Comparison of ENCODE assay signal across 30 cellular contexts in the genomic region with DNA sequence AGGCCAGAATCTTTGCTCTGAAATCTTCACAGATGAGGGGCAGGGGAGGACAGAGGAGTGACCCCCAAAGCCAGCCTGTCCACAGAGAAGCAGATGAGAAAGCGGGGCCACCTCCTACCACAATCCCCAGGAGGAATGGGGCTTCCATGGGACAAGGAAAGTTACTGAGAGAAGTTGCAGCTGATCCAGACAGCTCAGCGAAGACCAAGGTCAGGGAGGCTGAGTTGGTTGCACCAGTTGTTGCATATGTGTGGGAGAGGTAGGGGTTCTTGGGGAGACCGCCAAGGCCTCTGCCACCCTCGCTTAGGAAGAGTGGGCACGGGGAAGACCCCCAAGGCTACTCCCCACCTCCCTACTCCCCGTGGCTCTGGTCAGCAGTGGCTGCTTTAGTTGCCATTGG.
"Had no signal": no experiment of that assay in that cellular context is flagged by ENCODE, and none has a peak within 500 bp of the region (broad histone marks: within the 10 kb centered on the region; RNA-seq: fewer than 3 reads in every experiment).

No MANE protein-coding gene starts in this region.

- H3K4me1 Mint-ChIP-seq: activated CD4-positive, alpha-beta memory T cell treated with anti-CD3 and anti-CD28 coated beads, Interleukin-2, amount 10 ng/mL, durations not matched to agents 7 days and 5 days; activated CD4-positive, alpha-beta T cell treated with anti-CD3 and anti-CD28 coated beads for 36 hours; activated CD4-positive, alpha-beta T cell treated with anti-CD3 and anti-CD28 coated beads, Interleukin-2, amount 10 ng/mL, durations not matched to agents 24 days and 14 days; activated naive CD4-positive, alpha-beta T cell treated with anti-CD3 and anti-CD28 coated beads, Interleukin-2, amount 10 ng/mL, durations not matched to agents 7 days and 5 days; T-cell had no signal

- H3K36me3 ChIP-seq: ascending aorta, brain microvascular endothelial cell, esophagus squamous epithelium, WERI-Rb-1 had no signal

- H3K27me3 ChIP-seq: ascending aorta had no signal

- FAIRE-seq: colon, endometrium, endothelial cell of umbilical vein, frontal cortex had no signal

- H3K27ac ChIP-seq: ascending aorta, brain microvascular endothelial cell, epithelial cell of prostate, esophagus squamous epithelium, WERI-Rb-1 had no signal

- DNase-seq: activated CD4-positive, alpha-beta memory T cell treated with anti-CD3 and anti-CD28 coated beads, Interleukin-2, amount 10 ng/mL, durations not matched to agents 7 days and 5 days; activated CD4-positive, alpha-beta T cell treated with anti-CD3 and anti-CD28 coated beads for 36 hours; activated CD4-positive, alpha-beta T cell treated with anti-CD3 and anti-CD28 coated beads, Interleukin-2, amount 10 ng/mL, durations not matched to agents 24 days and 14 days; activated CD4-positive, CD25-positive, alpha-beta regulatory T cell; activated CD4-positive, CD25-positive, alpha-beta regulatory T cell treated with anti-CD3 and anti-CD28 coated beads, Interleukin-2, amount 50 U/mL, for 72 hours; activated CD8-positive, alpha-beta memory T cell treated with anti-CD3 and anti-CD28 coated beads, Interleukin-2, amount 50 U/mL, for 48 hours; activated gamma-delta T cell; activated naive CD4-positive, alpha-beta T cell; activated naive CD4-positive, alpha-beta T cell treated with anti-CD3 and anti-CD28 coated beads, Interleukin-2, amount 10 ng/mL, durations not matched to agents 7 days and 5 days; activated naive CD8-positive, alpha-beta T cell treated with anti-CD3 and anti-CD28 coated beads, Interleukin-2, amount 10 ng/mL, durations not matched to agents 7 days and 5 days; activated T-cell treated with anti-CD3 and anti-CD28 coated beads for 4 hours; activated T-cell treated with anti-CD3 and anti-CD28 coated beads, Interleukin-2, amount 50 U/mL, for 24 hours; activated T-cell treated with anti-CD3 and anti-CD28 coated beads, Interleukin-2, amount 50 U/mL, for 72 hours; brain microvascular endothelial cell; caudate nucleus; effector CD8-positive, alpha-beta T cell; esophagus squamous epithelium; foreskin fibroblast; head of caudate nucleus; T-cell; T-helper 9 cell; WERI-Rb-1 had no signal

- H3K27ac Mint-ChIP-seq: activated CD4-positive, alpha-beta memory T cell treated with anti-CD3 and anti-CD28 coated beads, Interleukin-2, amount 10 ng/mL, durations not matched to agents 7 days and 5 days; activated CD4-positive, alpha-beta T cell treated with anti-CD3 and anti-CD28 coated beads for 36 hours; activated CD4-positive, alpha-beta T cell treated with anti-CD3 and anti-CD28 coated beads, Interleukin-2, amount 10 ng/mL, durations not matched to agents 24 days and 14 days; activated naive CD4-positive, alpha-beta T cell treated with anti-CD3 and anti-CD28 coated beads, Interleukin-2, amount 10 ng/mL, durations not matched to agents 7 days and 5 days; activated naive CD8-positive, alpha-beta T cell treated with anti-CD3 and anti-CD28 coated beads, Interleukin-2, amount 10 ng/mL, durations not matched to agents 7 days and 5 days; activated T-cell treated with anti-CD3 and anti-CD28 coated beads, Interleukin-2, amount 50 U/mL, for 24 hours; activated T-cell treated with anti-CD3 and anti-CD28 coated beads, Interleukin-2, amount 50 U/mL, for 72 hours; T-cell; T-helper 1 cell treated with Interleukin-12 subunit alpha and Interleukin-12 subunit beta and Interleukin-4 antibody, amounts not matched to agents 30 μg/mL and 1 μg/mL, for 36 hours had no signal

- H3K4me3 Mint-ChIP-seq: activated CD4-positive, alpha-beta memory T cell treated with anti-CD3 and anti-CD28 coated beads, Interleukin-2, amount 10 ng/mL, durations not matched to agents 7 days and 5 days; activated CD4-positive, alpha-beta T cell treated with anti-CD3 and anti-CD28 coated beads for 36 hours; activated CD4-positive, alpha-beta T cell treated with anti-CD3 and anti-CD28 coated beads, Interleukin-2, amount 10 ng/mL, durations not matched to agents 24 days and 14 days; activated naive CD4-positive, alpha-beta T cell treated with anti-CD3 and anti-CD28 coated beads, Interleukin-2, amount 10 ng/mL, durations not matched to agents 7 days and 5 days; activated naive CD8-positive, alpha-beta T cell treated with anti-CD3 and anti-CD28 coated beads, Interleukin-2, amount 10 ng/mL, durations not matched to agents 7 days and 5 days; activated T-cell treated with anti-CD3 and anti-CD28 coated beads, Interleukin-2, amount 50 U/mL, for 24 hours; activated T-cell treated with anti-CD3 and anti-CD28 coated beads, Interleukin-2, amount 50 U/mL, for 72 hours; T-cell; T-helper 1 cell treated with Interleukin-12 subunit alpha and Interleukin-12 subunit beta and Interleukin-4 antibody, amounts not matched to agents 30 μg/mL and 1 μg/mL, for 36 hours had no signal

- H3K9me3 ChIP-seq: ascending aorta, esophagus squamous epithelium had no signal

- H3K36me3 Mint-ChIP-seq: activated naive CD4-positive, alpha-beta T cell treated with anti-CD3 and anti-CD28 coated beads, Interleukin-2, amount 10 ng/mL, durations not matched to agents 7 days and 5 days; activated naive CD4-positive, alpha-beta T cell treated with anti-CD3 and anti-CD28 coated beads, Interleukin-2, amount 50 U/mL, for 72 hours; activated naive CD8-positive, alpha-beta T cell treated with anti-CD3 and anti-CD28 coated beads, Interleukin-2, amount 10 ng/mL, durations not matched to agents 7 days and 5 days; T-cell had no signal

- H3K4me1 ChIP-seq: ascending aorta, esophagus squamous epithelium had no signal

- H3K4me3 ChIP-seq: ascending aorta, esophagus squamous epithelium had no signal

- ATAC-seq: activated CD4-positive, alpha-beta T cell treated with anti-CD3 and anti-CD28 coated beads for 36 hours; activated naive CD4-positive, alpha-beta T cell treated with anti-CD3 and anti-CD28 coated beads, Interleukin-2, amount 50 U/mL, for 72 hours; activated T-cell treated with anti-CD3 and anti-CD28 coated beads, Interleukin-2, amount 50 U/mL, for 72 hours; T-cell had no signal

- H3K9me3 Mint-ChIP-seq: activated CD4-positive, alpha-beta memory T cell treated with anti-CD3 and anti-CD28 coated beads, Interleukin-2, amount 10 ng/mL, durations not matched to agents 7 days and 5 days; activated CD4-positive, alpha-beta T cell treated with anti-CD3 and anti-CD28 coated beads, Interleukin-2, amount 10 ng/mL, durations not matched to agents 24 days and 14 days; activated naive CD4-positive, alpha-beta T cell treated with anti-CD3 and anti-CD28 coated beads, Interleukin-2, amount 10 ng/mL, durations not matched to agents 7 days and 5 days; activated naive CD4-positive, alpha-beta T cell treated with anti-CD3 and anti-CD28 coated beads, Interleukin-2, amount 50 U/mL, for 72 hours; activated naive CD8-positive, alpha-beta T cell treated with anti-CD3 and anti-CD28 coated beads, Interleukin-2, amount 10 ng/mL, durations not matched to agents 7 days and 5 days; activated T-cell treated with anti-CD3 and anti-CD28 coated beads, Interleukin-2, amount 50 U/mL, for 24 hours; activated T-cell treated with anti-CD3 and anti-CD28 coated beads, Interleukin-2, amount 50 U/mL, for 72 hours; T-cell; T-helper 1 cell treated with Interleukin-12 subunit alpha and Interleukin-12 subunit beta and Interleukin-4 antibody, amounts not matched to agents 30 μg/mL and 1 μg/mL, for 36 hours had no signal
